In genomic region chr2:39416172-39416571, GRCh38 we compare ENCODE assay signal across 18 cellular contexts. TPM values are rescaled to one million over a fixed set of nuclear protein-coding genes. Genes with fewer than 3 reads are reported as not detected.
DNase-seq lines count a peak whose midpoint lies in the region; ATAC-seq, FAIRE-seq and TF ChIP-seq lines count a peak whose summit lies in the region.
"Had no signal": no experiment of that assay in that cellular context is flagged by ENCODE, and none has a peak within 500 bp of the region (broad histone marks: within the 10 kb centered on the region; RNA-seq: fewer than 3 reads in every experiment).

No MANE protein-coding gene starts in this region.

- TF ChIP-seq RAD21 in A549 (conservative IDR thresholded peaks at IDR 0.05 in 1 of 2, IDR thresholded peaks at IDR 0.05 in 1 of 2): no peak

- intact Hi-C loops in PC-9 (cut with micrococcal nuclease; ENCODE audit: unreplicated experiment): no loop called here

- H2AFZ ChIP-seq in fibroblast of lung (ENCODE audit: low read length) (no peak overlapping the region), PC-9 (no peak overlapping the region)

- no peak overlapping the region for H3K9ac ChIP-seq in fibroblast of lung (ENCODE audit: insufficient read depth, low read length)

- H3K4me3 ChIP-seq in A549: no peak overlapping the region
- no peak overlapping the region for H3K4me3 ChIP-seq in fibroblast of lung (replicated peaks in 1 of 4; ENCODE audit: control extremely low read depth in 1 of 4, insufficient read depth in 1 of 4, low read depth in 3 of 4, low read length in 4 of 4)
- no peak overlapping the region for H3K4me3 ChIP-seq in PC-9
- H3K4me3 ChIP-seq: colonic mucosa, left lung had no signal

- POLR2A ChIA-PET in A549 (lab: Yijun Ruan, JAX): no interaction called here
- POLR2A ChIA-PET in PC-9 (lab: Charles Lee; ENCODE audit: unreplicated experiment): no interaction called here

- no peak for TF ChIP-seq EP300 in A549 (IDR thresholded peaks at IDR 0.05)

- CTCF ChIA-PET in A549 (lab: Yijun Ruan, JAX): interaction anchor here (0.5 to 1.3 kb wide), 4 partner anchors 9 to 357 kb away, joined by 3 read pairs; no protein-coding TSS in a partner anchor
- CTCF ChIA-PET in PC-9 (lab: Charles Lee): no interaction called here

- 86% methylated on average over 2 of the region's 2 CpGs for WGBS in A549 (ENCODE audit: missing lambda C conversion rate)

- H3K4me2 ChIP-seq in A549 (peak overlapping the region; percentile 31; the same call in 1 of the 3 replicates), fibroblast of lung (ENCODE audit: extremely low read depth, insufficient read depth, low read length) (peak overlapping the region; percentile 32), PC-9 (no peak overlapping the region)

- BruUV-seq in PC-9 (replicated peaks; lab: Mats Ljungman, UMichigan): no TSS peak

- H4K20me1 ChIP-seq in fibroblast of lung (ENCODE audit: control insufficient read depth, extremely low read depth, insufficient read depth, low read length): no peaks in the 10 kb centered on the region
- H4K20me1 ChIP-seq in PC-9 (ENCODE audit: insufficient read depth): peaks cover 13% of the 10 kb centered on the region; the same call in 1 of the 2 replicates

- H3K9me2 ChIP-seq in PC-9 (ENCODE audit: insufficient read depth): no peaks in the 10 kb centered on the region

- no peak for FAIRE-seq in A549 (lab: Jason Lieb, UNC)
- FAIRE-seq: RCC 7860 had no signal

- DNase-seq in A549 (ENCODE audit: low read depth in 1 of 2, low spot score in 1 of 2) (no peak), EH (ENCODE audit: low read depth) (peak; percentile 78), NCI-H446 treated with DMSO at 0.1 percent for 48 hours (lab: John Stamatoyannopoulos, UW) (peak; percentile 69), fibroblast of lung (ENCODE audit: low read depth in 2 of 2) (peak; percentile 55 to 77), PC-9 (no peak), SKM-1 treated with dmso at 0.1 percent for 144 hours (lab: John Stamatoyannopoulos, UW; ENCODE audit: unreplicated experiment) (no peak)
- DNase-seq: ACHN; activated naive CD8-positive, alpha-beta T cell treated with anti-CD3 and anti-CD28 coated beads, Interleukin-2, amount 10 ng/mL, durations not matched to agents 7 days and 5 days; CD4-positive, alpha-beta T cell; colonic mucosa; immature natural killer cell; left lung; NCI-H1417 treated with DMSO at 0.1 percent for 48 hours; NCI-H2107 had no signal

- TF ChIP-seq CTCF in A549 (IDR thresholded peaks at IDR 0.05) (no peak), fibroblast of lung (conservative IDR thresholded peaks at IDR 0.05 in 1 of 2, IDR thresholded peaks at IDR 0.05 in 1 of 2; ENCODE audit: low read depth in 1 of 2, low read length in 2 of 2) (no peak), PC-9 (conservative IDR thresholded peaks at IDR 0.05) (no peak)

- H3F3A ChIP-seq in PC-9 (ENCODE audit: insufficient read depth, low read depth): no peaks in the 10 kb centered on the region

- no peaks in the 10 kb centered on the region for H3K27me3 ChIP-seq in fibroblast of lung (ENCODE audit: control insufficient read depth, insufficient read depth, low read length)
- H3K27me3 ChIP-seq in PC-9 (ENCODE audit: insufficient read depth, low read depth): no peaks in the 10 kb centered on the region
- H3K27me3 ChIP-seq: colonic mucosa, left lung had no signal

- H3K27ac ChIP-seq in A549 (no peak overlapping the region), fibroblast of lung (ENCODE audit: insufficient read depth, low read length) (no peak overlapping the region), PC-9 (no peak overlapping the region)
- H3K27ac ChIP-seq: colonic mucosa, left lung had no signal

- no peak for TF ChIP-seq POLR2A in A549 (IDR thresholded peaks at IDR 0.05; ENCODE audit: low read length)

- ATAC-seq in A549 (no peak), HG03565 (IDR thresholded peaks at IDR 0.05; ENCODE audit: unreplicated experiment) (no peak), HG03108 (IDR thresholded peaks at IDR 0.05; ENCODE audit: unreplicated experiment) (no peak)
- ATAC-seq: activated T-helper 17 cell treated with anti-CD3 and anti-CD28 coated beads, Interleukin-2, amount 50 U/mL, for 72 hours; left lung had no signal

- H3K9me3 ChIP-seq in A549 (no peaks in the 10 kb centered on the region), fibroblast of lung (ENCODE audit: control insufficient read depth, insufficient read depth, low read depth, low read length) (no peaks in the 10 kb centered on the region), PC-9 (ENCODE audit: insufficient read depth, low read depth) (no peaks in the 10 kb centered on the region)
- H3K9me3 ChIP-seq: colonic mucosa, left lung had no signal

- H3K36me3 ChIP-seq in fibroblast of lung (ENCODE audit: control insufficient read depth, insufficient read depth, low read length): no peaks in the 10 kb centered on the region
- H3K36me3 ChIP-seq in PC-9 (ENCODE audit: low read depth): no peaks in the 10 kb centered on the region
- H3K36me3 ChIP-seq: colonic mucosa, left lung had no signal

- H3K4me1 ChIP-seq in A549 (peaks cover 60% of the 10 kb centered on the region), fibroblast of lung (ENCODE audit: control insufficient read depth, extremely low read depth, insufficient read depth, low read length) (peaks cover 26% of the 10 kb centered on the region), PC-9 (replicated peaks; ENCODE audit: insufficient read depth) (0 out of 2 replicates have a peak, but pooled peaks cover 13% of the 10 kb centered on the region)
- H3K4me1 ChIP-seq: colonic mucosa had no signal

- peaks cover 89% of the 10 kb centered on the region for H3K79me2 ChIP-seq in fibroblast of lung (ENCODE audit: control insufficient read depth, insufficient read depth, low read length)
- peaks cover 92% of the 10 kb centered on the region for H3K79me2 ChIP-seq in PC-9 (ENCODE audit: low read depth)

TF ChIP-seq in A549, 52 proteins besides CTCF, POLR2A, EP300 and RAD21:
- TF ChIP-seq SREBF2 (IDR thresholded peaks at IDR 0.05) (no peak), MAFK (IDR thresholded peaks at IDR 0.05; ENCODE audit: partially characterized antibody) (no peak), KDM1A (IDR thresholded peaks at IDR 0.05; ENCODE audit: low read depth) (no peak), NR3C1 (IDR thresholded peaks at IDR 0.05) (no peak), HDAC2 (IDR thresholded peaks at IDR 0.05) (no peak), HES2 (IDR thresholded peaks at IDR 0.05) (no peak), FOSB (CRISPR knock-in tag; IDR thresholded peaks at IDR 0.05) (no peak), ZFP36 (IDR thresholded peaks at IDR 0.05; ENCODE audit: borderline replicate concordance, partially characterized antibody) (no peak), TP53 (CRISPR knock-in tag; IDR thresholded peaks at IDR 0.05) (no peak), REST (IDR thresholded peaks at IDR 0.05) (no peak), JUN (IDR thresholded peaks at IDR 0.05) (no peak), HOXB13 (CRISPR knock-in tag; IDR thresholded peaks at IDR 0.05; ENCODE audit: low read depth) (no peak), USF2 (IDR thresholded peaks at IDR 0.05) (no peak)
TF ChIP-seq in A549: peak in this region for 0.

RNA-seq across cellular contexts. Expression of gene MAP4K3, which starts 20.9 kb away (rescaled TPM):
- polyA plus RNA-seq in A549 (2011; rRNA removed) (44.2 and 44.6 TPM in 2 replicates), A549 (2017; fragmentation: RNase III; extraction: RNeasy Plus Mini Kit Qiagen cat#74134 plus additional on column Dnase treatment) (15.8 to 17.9 TPM (median 17.7 TPM) in 3 replicates), fibroblast of lung (32.1 and 75.7 TPM in 2 replicates)
- 7.4 and 8.6 TPM in 2 replicates for polyA plus RNA-seq in A549 (2012; cell fraction: cytosol; rRNA removed)
- polyA plus RNA-seq in A549 (2012; cell fraction: nucleus; rRNA removed): 5.9 and 13.9 TPM in 2 replicates
- polyA minus RNA-seq in A549 (2011; rRNA and poly(A)+ RNA removed): 21.3 and 22.3 TPM in 2 replicates
- total RNA-seq in fibroblast of lung (24.9 and 40.8 TPM in 2 replicates), PC-9 (2021) (38.4 and 46.7 TPM in 2 replicates)
- polyA plus RNA-seq in fibroblast of lung (2012): 16.9 and 38.9 TPM in 2 replicates
- 3.5 and 7.5 TPM in 2 replicates for polyA minus RNA-seq in fibroblast of lung (ENCODE audit: low replicate concordance)

Comparison
In these comparisons a context has a peak if more than half of its experiments do, and no peak if none do; other contexts are left out.
1. DNase-seq: peak in EH (single experiment), NCI-H446 treated with DMSO at 0.1 percent for 48 hours (single experiment) and fibroblast of lung (2 of 2); none in A549 (0 of 2), PC-9 (0 of 2) and SKM-1 treated with dmso at 0.1 percent for 144 hours (single experiment).